8 cellular contexts compared by ENCODE assay signal in genomic region chr19:3970808-3971598, GRCh38. TPM values are rescaled to one million over a fixed set of nuclear protein-coding genes. Genes with fewer than 3 reads are reported as not detected.
DNase-seq lines count a peak whose midpoint lies in the region; ATAC-seq, FAIRE-seq and TF ChIP-seq lines count a peak whose summit lies in the region.

Gene DAPK3, minus strand, starts transcription at chr19:3971099. Its CDS starts 1,364 bp downstream, at chr19:3969735.

- FAIRE-seq in small intestine (lab: Jason Lieb, UNC), result no peak

- peaks cover 15% of the 10 kb centered on the region for H3K4me1 ChIP-seq in ACC112 (ENCODE audit: control insufficient read depth, insufficient read depth, low read length, unreplicated experiment)
- H3K4me1 ChIP-seq in breast epithelium, result peaks cover 6 to 18% of the 10 kb centered on the region in 2 donors
- H3K4me1 ChIP-seq in iPS-20b (ENCODE audit: insufficient read depth, low read length), result peaks cover 12% of the 10 kb centered on the region; the same call in 1 of the 2 replicates
- H3K4me1 ChIP-seq in small intestine (ENCODE audit: control insufficient read depth in 2 of 2, insufficient read depth in 1 of 2, low read depth in 1 of 2, low read length in 1 of 2), result peaks cover 7 to 8% of the 10 kb centered on the region in 2 donors

- WGBS in small intestine, 3 donors, result 0 to 1% (median 1%) methylated on average over 45 to 73 of the region's 73 CpGs

- ATAC-seq in GM18870 (IDR thresholded peaks at IDR 0.05; ENCODE audit: unreplicated experiment) (peak; percentile 72), HG03135 (IDR thresholded peaks at IDR 0.05; ENCODE audit: unreplicated experiment) (peak; percentile 88)

- DNase-seq in NCI-H2196 treated with DMSO at 0.1 percent for 48 hours (lab: John Stamatoyannopoulos, UW; ENCODE audit: unreplicated experiment) (peak; percentile 99), breast epithelium (ENCODE audit: low spot score in 2 of 2) (peak; percentile 98 to 99), small intestine (peak; percentile 98)

- intact Hi-C loops in breast epithelium (cut with DNase I; ENCODE audit: low total_unique reads), result no loop called here

- H3K9me3 ChIP-seq in breast epithelium (no peaks in the 10 kb centered on the region), iPS-20b (ENCODE audit: insufficient read depth, low read depth, low read length) (no peaks in the 10 kb centered on the region), small intestine (ENCODE audit: control insufficient read depth, low read depth) (no peaks in the 10 kb centered on the region)

- peak within 1 kb of the TSS; percentile 92 for H3K4me3 ChIP-seq in ACC112 (ENCODE audit: low read depth, low read length)
- peak within 1 kb of the TSS; percentile 82 to 99 (median 96) for H3K4me3 ChIP-seq in breast epithelium
- peak within 1 kb of the TSS; percentile 94 for H3K4me3 ChIP-seq in iPS-20b (ENCODE audit: low read length)
- H3K4me3 ChIP-seq in small intestine (ENCODE audit: low read depth in 1 of 2, low read length in 2 of 2), result peak within 1 kb of the TSS; percentile 86 to 96

- no peaks in the 10 kb centered on the region for H3K27me3 ChIP-seq in ACC112 (ENCODE audit: insufficient read depth, low read length)
- no peaks in the 10 kb centered on the region for H3K27me3 ChIP-seq in breast epithelium
- H3K27me3 ChIP-seq in iPS-20b (ENCODE audit: insufficient read depth, low read length), result no peaks in the 10 kb centered on the region
- no peaks in the 10 kb centered on the region for H3K27me3 ChIP-seq in small intestine (ENCODE audit: control insufficient read depth in 2 of 2, insufficient read depth in 2 of 2, low read length in 2 of 2)

- peak within 1 kb of the TSS; percentile 97 for H3K9ac ChIP-seq in iPS-20b (ENCODE audit: low read depth, low read length)

- peaks cover 38% of the 10 kb centered on the region for H3K79me2 ChIP-seq in ACC112 (ENCODE audit: control insufficient read depth, insufficient read depth, low read length, unreplicated experiment)

- peak; percentile 62 for TF ChIP-seq POLR2A in breast epithelium (IDR thresholded peaks at IDR 0.05)

- no peak within 1 kb of the TSS for H2AFZ ChIP-seq in ACC112 (ENCODE audit: low read length, unreplicated experiment)

- H3K36me3 ChIP-seq in ACC112 (ENCODE audit: insufficient read depth, low read length) (no peaks in the 10 kb centered on the region), breast epithelium (no peaks in the 10 kb centered on the region), iPS-20b (ENCODE audit: insufficient read depth, low read depth, low read length) (peaks cover 46% of the 10 kb centered on the region), small intestine (ENCODE audit: control insufficient read depth in 2 of 2, insufficient read depth in 2 of 2, low read length in 2 of 2) (peaks cover 7 to 11% of the 10 kb centered on the region in 2 donors)

- TF ChIP-seq CTCF in VCaP (conservative IDR thresholded peaks at IDR 0.05) (no peak), breast epithelium (IDR thresholded peaks at IDR 0.05) (peak in 2 of 3 donors; percentile 6 to 37)

- H3K27ac ChIP-seq in ACC112 (ENCODE audit: low read depth, low read length) (peak within 1 kb of the TSS; percentile 94), VCaP (peak within 1 kb of the TSS; percentile 65), breast epithelium (peak within 1 kb of the TSS; percentile 91 to 99), iPS-20b (ENCODE audit: low read length) (peak within 1 kb of the TSS; percentile 68), small intestine (ENCODE audit: low read depth in 1 of 2, low read length in 1 of 2) (peak within 1 kb of the TSS; percentile 87 to 92)

RNA-seq across cellular contexts. Expression of gene DAPK3, which starts in this region (rescaled TPM):
- total RNA-seq in breast epithelium, result 10 to 100 TPM; 60.3 to 68.6 (median 62.6) TPM
- 10 to 100 TPM; 56.3 to 72.4 (median 64.6) TPM for polyA plus RNA-seq in small intestine

Comparison
In these comparisons a context has a peak if more than half of its experiments do, and no peak if none do; other contexts are left out.
1. Peak in every context shown above with its lines: DNase-seq, ATAC-seq, H3K4me3 ChIP-seq and H3K27ac ChIP-seq.